In genomic region chr18:48361801-48362200, GRCh38 we compare ENCODE assay signal across 17 cellular contexts. TPM values are rescaled to one million over a fixed set of nuclear protein-coding genes. Genes with fewer than 3 reads are reported as not detected.
A peak's percentile ranks its signal among the peaks of the same experiment; 100 is the strongest.
DNase-seq lines count a peak whose midpoint lies in the region; FAIRE-seq and TF ChIP-seq lines count a peak whose summit lies in the region.
"Had no signal": no experiment of that assay in that cellular context is flagged by ENCODE, and none has a peak within 500 bp of the region (broad histone marks: within the 10 kb centered on the region; RNA-seq: fewer than 3 reads in every experiment).

No MANE protein-coding gene starts in this region.

- CTCF ChIA-PET in mammary epithelial cell (lab: Charles Lee; ENCODE audit: low non-redundant PET), result no interaction called here
- CTCF ChIA-PET in H1 (lab: Charles Lee; ENCODE audit: partially characterized antibody), result interaction anchor here (1.0 to 2.6 kb wide), 2 partner anchors 22 to 67 kb away, joined by 4 to 10 read pairs; no protein-coding TSS in a partner anchor

- H3K27ac ChIP-seq in H9 (ENCODE audit: insufficient read length, low read depth, low read length) (no peak overlapping the region), mammary epithelial cell (ENCODE audit: insufficient read depth, low read depth, low read length) (no peak overlapping the region), H1 (ENCODE audit: low read depth, low read length) (no peak overlapping the region), neuronal stem cell (replicated peaks; ENCODE audit: low read length) (no peak overlapping the region)
- H3K27ac ChIP-seq: C4-2B, GM23248 had no signal

- H2AK5ac ChIP-seq in H9 (ENCODE audit: insufficient read length, low read length), result no peak overlapping the region
- H2AK5ac ChIP-seq in H1 (ENCODE audit: low read depth, low read length), result no peak overlapping the region
- H2AK5ac ChIP-seq in neuronal stem cell (ENCODE audit: low read depth, low read length), result peak overlapping the region; percentile 52

- H3K23ac ChIP-seq in H9 (ENCODE audit: insufficient read length, low read depth, low read length), result no peak overlapping the region
- H3K23ac ChIP-seq in H1 (ENCODE audit: insufficient read length), result no peak overlapping the region
- H3K23ac ChIP-seq in neuronal stem cell (ENCODE audit: low read depth, low read length, poor library complexity), result no peak overlapping the region

- no TSS peak for BruUV-seq in mammary epithelial cell (replicated peaks; lab: Mats Ljungman, UMichigan)

- POLR2A ChIA-PET in H1 (lab: Charles Lee; ENCODE audit: partially characterized antibody), result interaction anchor here (0.8 kb wide), 1 partner anchor 14 kb away, joined by 4 read pairs; no protein-coding TSS in a partner anchor

- H3K4me3 ChIP-seq in mammary epithelial cell (replicated peaks in 1 of 3; ENCODE audit: insufficient read depth in 1 of 3, low read depth in 2 of 3, low read length in 3 of 3) (no peak overlapping the region), H1 (ENCODE audit: extremely low read depth in 1 of 4, insufficient read depth in 2 of 4, low read depth in 3 of 4, low read length in 4 of 4) (no peak overlapping the region), neuronal stem cell (ENCODE audit: low read length in 2 of 2) (no peak overlapping the region)
- H3K4me3 ChIP-seq: GM23248 had no signal

- H3T11ph ChIP-seq in H9 (ENCODE audit: low read length), result no peak overlapping the region

- no peak overlapping the region for H3K14ac ChIP-seq in H9 (ENCODE audit: insufficient read depth, low read length)
- no peak overlapping the region for H3K14ac ChIP-seq in H1 (ENCODE audit: insufficient read length)
- no peak overlapping the region for H3K14ac ChIP-seq in neuronal stem cell (ENCODE audit: low read length)

- peaks cover 8 to 12% of the 10 kb centered on the region in 2 experiments for H3K9me3 Mint-ChIP-seq in H9

- H3K79me2 ChIP-seq in H9 (ENCODE audit: insufficient read depth, low read length) (no peaks in the 10 kb centered on the region), mammary epithelial cell (ENCODE audit: insufficient read depth, low read length) (no peaks in the 10 kb centered on the region), H1 (ENCODE audit: control insufficient read depth in 1 of 2, insufficient read depth in 2 of 2, low read length in 2 of 2) (no peaks in the 10 kb centered on the region)

- no peaks in the 10 kb centered on the region for H3K9me3 ChIP-seq in H9 (ENCODE audit: control insufficient read depth, low read depth, low read length)
- H3K9me3 ChIP-seq in mammary epithelial cell (replicated peaks; ENCODE audit: insufficient read depth, low read length), result peaks cover 6% of the 10 kb centered on the region
- peaks cover 0 to 10% of the 10 kb centered on the region in 2 experiments; a peak in 1 of 4 replicates for H3K9me3 ChIP-seq in H1 (ENCODE audit: insufficient read depth in 2 of 2, low read depth in 1 of 2, low read length in 1 of 2)
- peaks cover 0 to 6% of the 10 kb centered on the region in 2 donors for H3K9me3 ChIP-seq in neuronal stem cell (replicated peaks in 1 of 2; ENCODE audit: control insufficient read depth in 2 of 2, insufficient read depth in 1 of 2, low read depth in 1 of 2, low read length in 2 of 2)
- H3K9me3 ChIP-seq: BE2C had no signal

- TF ChIP-seq EP300 in H1 (IDR thresholded peaks at IDR 0.05; ENCODE audit: borderline replicate concordance in 1 of 2, low read depth in 2 of 2, low read length in 2 of 2), result no peak

- intact Hi-C loops in mammary epithelial cell (cut with micrococcal nuclease), result no loop called here

- peaks cover 4% of the 10 kb centered on the region for H3K27me3 Mint-ChIP-seq in H9 (ENCODE audit: low read depth)

- no peak overlapping the region for H2AFZ ChIP-seq in H9 (ENCODE audit: low read length)
- peak overlapping the region; percentile 41 for H2AFZ ChIP-seq in mammary epithelial cell (ENCODE audit: low read depth, low read length)
- no peak overlapping the region for H2AFZ ChIP-seq in H1 (ENCODE audit: low read length)
- no peak overlapping the region for H2AFZ ChIP-seq in neuronal stem cell (ENCODE audit: low read length)
- H2AFZ ChIP-seq: GM23248 had no signal

- H3K18ac ChIP-seq in H9 (ENCODE audit: insufficient read length, low read depth, low read length) (no peak overlapping the region), H1 (ENCODE audit: extremely low read depth, low read length) (no peak overlapping the region), neuronal stem cell (ENCODE audit: low read length) (peak overlapping the region; percentile 67)

- no peak overlapping the region for H4K91ac ChIP-seq in H9 (ENCODE audit: insufficient read length, low read depth, low read length)
- H4K91ac ChIP-seq in H1 (replicated peaks; ENCODE audit: insufficient read length, low read length), result no peak overlapping the region
- H4K91ac ChIP-seq in neuronal stem cell (ENCODE audit: low read depth, low read length, poor library complexity), result no peak overlapping the region

- no peak overlapping the region for H3K9ac ChIP-seq in H9 (ENCODE audit: extremely low read depth, insufficient read length, low read length)
- H3K9ac ChIP-seq in mammary epithelial cell (ENCODE audit: insufficient read depth, low read length), result no peak overlapping the region
- no peak overlapping the region for H3K9ac ChIP-seq in H1 (replicated peaks in 1 of 4; ENCODE audit: extremely low read depth in 1 of 4, low read depth in 3 of 4, low read length in 3 of 4)
- H3K9ac ChIP-seq in neuronal stem cell (ENCODE audit: low read depth, low read length, poor library complexity), result no peak overlapping the region
- H3K9ac ChIP-seq: GM23248 had no signal

- H2BK20ac ChIP-seq in H9 (ENCODE audit: low read depth, low read length, poor library complexity, severe bottlenecking) (no peak overlapping the region), H1 (ENCODE audit: low read length) (no peak overlapping the region)

- H4K20me1 ChIP-seq in H9 (ENCODE audit: control insufficient read depth, insufficient read depth, insufficient read length) (no peaks in the 10 kb centered on the region), mammary epithelial cell (ENCODE audit: insufficient read depth, low read length) (no peaks in the 10 kb centered on the region), H1 (replicated peaks in 1 of 2; ENCODE audit: control insufficient read depth in 1 of 2, insufficient read depth in 2 of 2, low read length in 2 of 2) (no peaks in the 10 kb centered on the region)

- peaks cover 15 to 22% of the 10 kb centered on the region in 2 experiments for H3K4me1 Mint-ChIP-seq in H9
- H3K4me1 Mint-ChIP-seq: CD4-positive, alpha-beta memory T cell had no signal

- no peak for FAIRE-seq in H1 (lab: Jason Lieb, UNC)
- FAIRE-seq: A204.1, G401.6, GM12891 had no signal

- no peak overlapping the region for H2BK120ac ChIP-seq in H9 (ENCODE audit: low read depth, low read length, poor library complexity, severe bottlenecking)
- no peak overlapping the region for H2BK120ac ChIP-seq in H1 (replicated peaks; ENCODE audit: low read depth, low read length)
- peak overlapping the region; percentile 84 for H2BK120ac ChIP-seq in neuronal stem cell (ENCODE audit: low read depth, low read length)

- H3K23me2 ChIP-seq in H9 (ENCODE audit: insufficient read length, low read depth, low read length, poor library complexity, severe bottlenecking), result no peaks in the 10 kb centered on the region
- H3K23me2 ChIP-seq in H1 (ENCODE audit: low read depth, low read length), result peaks cover 4% of the 10 kb centered on the region; the same call in 1 of the 2 replicates

- no CpG with 5 or more reads among the region's 4 CpGs for WGBS in H9 (ENCODE audit: extremely low coverage, insufficient read length, low lambda C conversion rate)
- 61% methylated on average over 4 of the region's 4 CpGs for WGBS in mammary epithelial cell (ENCODE audit: low coverage, missing lambda C conversion rate)
- WGBS in H1 (ENCODE audit: extremely low coverage in 1 of 2, insufficient coverage in 1 of 2, insufficient read length in 1 of 2, insufficient replicate concordance in 2 of 2, low coverage in 1 of 2, low lambda C conversion rate in 2 of 2, missing lambda C conversion rate in 1 of 2), 2 experiments, result 94% methylated on average over 4 of the region's 4 CpGs; no CpG with 5 or more reads in 1 of the 2 experiments
- no CpG with 5 or more reads among the region's 4 CpGs for WGBS in neuronal stem cell (ENCODE audit: extremely low coverage in 2 of 2, insufficient read length in 2 of 2, insufficient replicate concordance in 1 of 2), 2 donors

- H4K5ac ChIP-seq in H9 (ENCODE audit: insufficient read length, low read depth, low read length) (no peak overlapping the region), H1 (ENCODE audit: insufficient read length, low read depth, low read length) (no peak overlapping the region)

- dilution Hi-C loops in mammary epithelial cell (cut with HindIII; ENCODE audit: low sequenced_read_pairs), result no loop called here

- H3K79me1 ChIP-seq in H9 (ENCODE audit: insufficient read depth, low read depth, low read length, poor library complexity, severe bottlenecking) (no peaks in the 10 kb centered on the region), H1 (ENCODE audit: low read depth, low read length) (no peaks in the 10 kb centered on the region), neuronal stem cell (ENCODE audit: low read depth, low read length) (no peaks in the 10 kb centered on the region)

- no peaks in the 10 kb centered on the region; the same call in 1 of the 2 replicates for H3K4me1 ChIP-seq in H9 (ENCODE audit: insufficient read depth, low read length)
- H3K4me1 ChIP-seq in mammary epithelial cell (ENCODE audit: insufficient read depth, low read length), result peaks cover 14% of the 10 kb centered on the region
- H3K4me1 ChIP-seq in H1 (replicated peaks in 1 of 4; ENCODE audit: control insufficient read depth in 3 of 4, insufficient read depth in 4 of 4, low read length in 3 of 4), result peaks cover 0 to 6% (median 3%) of the 10 kb centered on the region in 4 experiments; a peak in 4 of 7 replicates
- peaks cover 0 to 10% of the 10 kb centered on the region in 2 donors for H3K4me1 ChIP-seq in neuronal stem cell (ENCODE audit: control insufficient read depth in 2 of 2, insufficient read depth in 1 of 2, low read depth in 1 of 2, low read length in 2 of 2)
- H3K4me1 ChIP-seq: BE2C had no signal

- H2BK12ac ChIP-seq in H9 (ENCODE audit: insufficient read length, low read depth, low read length) (no peak overlapping the region), H1 (ENCODE audit: low read depth, low read length) (0 out of 2 replicates have a peak overlapping the region, but pooled peaks have one; percentile 14), neuronal stem cell (ENCODE audit: low read length) (no peak overlapping the region)

- TF ChIP-seq CTCF in H9 (conservative IDR thresholded peaks at IDR 0.05) (no peak), mammary epithelial cell (conservative IDR thresholded peaks at IDR 0.05 in 1 of 2, IDR thresholded peaks at IDR 0.05 in 1 of 2; ENCODE audit: extremely low read depth in 1 of 2, insufficient read depth in 1 of 2, low read depth in 1 of 2, low read length in 2 of 2) (no peak), H1 (IDR thresholded peaks at IDR 0.05; ENCODE audit: control extremely low read depth in 1 of 3, insufficient read depth in 1 of 3, low read depth in 1 of 3, low read length in 3 of 3) (no peak)

- no peak for TF ChIP-seq RAD21 in H1 (IDR thresholded peaks at IDR 0.05 in 1 of 2, conservative IDR thresholded peaks at IDR 0.05 in 1 of 2; ENCODE audit: low read depth in 2 of 2, low read length in 2 of 2)

- H2BK5ac ChIP-seq in H9 (ENCODE audit: insufficient read length, low read length), result no peak overlapping the region
- H2BK5ac ChIP-seq in H1 (ENCODE audit: low read depth, low read length), result no peak overlapping the region
- no peak overlapping the region for H2BK5ac ChIP-seq in neuronal stem cell (ENCODE audit: low read length)

- no peak overlapping the region for H3K27ac Mint-ChIP-seq in H9
- H3K27ac Mint-ChIP-seq: CD4-positive, alpha-beta memory T cell had no signal

- H3K4me2 ChIP-seq in H9 (ENCODE audit: insufficient read depth, insufficient read length, low read length) (no peak overlapping the region), mammary epithelial cell (ENCODE audit: insufficient read depth, low read depth, low read length) (no peak overlapping the region), H1 (ENCODE audit: insufficient read depth in 1 of 2, low read depth in 2 of 2, low read length in 2 of 2) (no peak overlapping the region), neuronal stem cell (ENCODE audit: insufficient read depth, low read length, poor library complexity, severe bottlenecking) (no peak overlapping the region)

- H3K36me3 Mint-ChIP-seq in H9 (ENCODE audit: insufficient read depth in 1 of 3, low read depth in 3 of 3), result peaks cover 1 to 18% (median 5%) of the 10 kb centered on the region in 3 experiments; a peak in 5 of 7 replicates
- H3K36me3 Mint-ChIP-seq: CD4-positive, alpha-beta memory T cell had no signal

- H3K4me3 Mint-ChIP-seq in H9, result no peak overlapping the region
- H3K4me3 Mint-ChIP-seq: CD4-positive, alpha-beta memory T cell had no signal

- no peak overlapping the region for H3K4ac ChIP-seq in H9 (ENCODE audit: low read depth, low read length)
- no peak overlapping the region for H3K4ac ChIP-seq in H1 (replicated peaks; ENCODE audit: insufficient read length, low read depth, low read length)
- H3K4ac ChIP-seq in neuronal stem cell (ENCODE audit: low read length), result no peak overlapping the region

- no peak overlapping the region for H3K56ac ChIP-seq in H9 (ENCODE audit: insufficient read length, low read depth, low read length)
- no peak overlapping the region for H3K56ac ChIP-seq in H1 (replicated peaks; ENCODE audit: insufficient read length, low read depth, low read length)

- H3K36me3 ChIP-seq in mammary epithelial cell (ENCODE audit: insufficient read depth, low read length) (no peaks in the 10 kb centered on the region), H1 (ENCODE audit: control insufficient read depth in 2 of 4, insufficient read depth in 4 of 4, low read length in 3 of 4) (no peaks in the 10 kb centered on the region), neuronal stem cell (replicated peaks in 1 of 2; ENCODE audit: control insufficient read depth in 2 of 2, insufficient read depth in 2 of 2, low read length in 2 of 2) (no peaks in the 10 kb centered on the region)
- H3K36me3 ChIP-seq: BE2C had no signal

- TF ChIP-seq POLR2A in H1 (IDR thresholded peaks at IDR 0.05; ENCODE audit: control extremely low read depth in 1 of 2, low read depth in 2 of 2, low read length in 2 of 2), result no peak

- H4K8ac ChIP-seq in H9 (replicated peaks; ENCODE audit: insufficient read length, low read depth, low read length), result no peak overlapping the region
- H4K8ac ChIP-seq in H1 (ENCODE audit: extremely low read depth, insufficient read depth, low read length), result no peak overlapping the region
- no peak overlapping the region for H4K8ac ChIP-seq in neuronal stem cell (ENCODE audit: low read depth, low read length)

- H2BK15ac ChIP-seq in H9 (ENCODE audit: low read depth, low read length), result no peak overlapping the region
- 0 out of 2 replicates have a peak overlapping the region, but pooled peaks have one; percentile 29 for H2BK15ac ChIP-seq in H1 (ENCODE audit: low read length)
- H2BK15ac ChIP-seq in neuronal stem cell (ENCODE audit: low read length), result no peak overlapping the region

- peak; percentile 14 for DNase-seq in H9
- no peak for DNase-seq in mammary epithelial cell
- no peak for DNase-seq in H1 (ENCODE audit: low read depth in 1 of 2, low spot score in 2 of 2)
- no peak for DNase-seq in neuronal stem cell (ENCODE audit: low spot score)
- no peak for DNase-seq in DMS79 (lab: John Stamatoyannopoulos, UW)
- DNase-seq in NCI-H2029 (lab: John Stamatoyannopoulos, UW), result no peak
- DNase-seq in NCI-H82 treated with DMSO at 0.1 percent for 48 hours (lab: John Stamatoyannopoulos, UW; ENCODE audit: unreplicated experiment), result no peak
- DNase-seq: BE2C; CD4-positive, alpha-beta memory T cell; DMS79 treated with DMSO at 0.1 percent for 48 hours; EL; GM23248; H7 had no signal

- in situ Hi-C loops in mammary epithelial cell (cut with MboI; ENCODE audit: low sequenced_read_pairs in 2 of 2), result no loop called here

- H3K27me3 ChIP-seq in H9 (ENCODE audit: insufficient read depth, low read length) (no peaks in the 10 kb centered on the region), mammary epithelial cell (ENCODE audit: insufficient read depth, low read length) (no peaks in the 10 kb centered on the region), H1 (replicated peaks in 1 of 4; ENCODE audit: control insufficient read depth in 3 of 4, extremely low read depth in 1 of 4, insufficient read depth in 3 of 4, low read length in 3 of 4) (peaks cover 0 to 2% (median 0%) of the 10 kb centered on the region in 4 experiments; a peak in 1 of 7 replicates), neuronal stem cell (ENCODE audit: control insufficient read depth in 3 of 3, insufficient read depth in 3 of 3, low read depth in 1 of 3, low read length in 3 of 3) (no peaks in the 10 kb centered on the region)
- H3K27me3 ChIP-seq: BE2C had no signal

RNA-seq across cellular contexts. Expression of gene ZBTB7C, which starts 47.4 kb away (rescaled TPM):
- total RNA-seq in H9 (2021) (0.33 and 0.39 TPM in 2 replicates), mammary epithelial cell (1 to 10 TPM; 3.4 to 4.2 TPM)
- polyA plus RNA-seq in mammary epithelial cell (2.4 TPM), H1 (2011; rRNA removed) (0.15 and 0.17 TPM in 2 replicates)
- polyA minus RNA-seq in mammary epithelial cell, result 5.3 TPM
- 0.23 and 0.45 TPM in 2 replicates for total RNA-seq in H1 (2021; fragmentation: NEBNext Ultra II Directional; extraction: Animal tissue kit (Norgen Biotek cat#: 25700))
- 0.13 TPM for polyA plus RNA-seq in H1 (2011; cell fraction: cytosol; rRNA removed)
- polyA plus RNA-seq in H1 (2011; cell fraction: nucleus; rRNA removed), result 0.11 TPM
- 0.14 to 0.25 TPM (median 0.19 TPM) in 4 replicates for polyA plus RNA-seq in H1 (2012, experiment 1 of 2)
- polyA plus RNA-seq in H1 (2012, experiment 2 of 2), result 0.18 TPM
- 0.08 TPM for polyA plus RNA-seq in H1 (2013, experiment 1 of 2)
- polyA plus RNA-seq in H1 (2013, experiment 2 of 2), result 0.24 TPM
- 0.03 and 0.05 TPM in 2 replicates for polyA minus RNA-seq in H1 (2011; rRNA and poly(A)+ RNA removed)
- polyA minus RNA-seq in H1 (2011; cell fraction: cytosol; rRNA and poly(A)+ RNA removed), result not detected
- polyA minus RNA-seq in H1 (2011; cell fraction: nucleus; rRNA and poly(A)+ RNA removed), result 0.60 TPM
- polyA plus RNA-seq in neuronal stem cell (2013, experiment 1 of 2), result 2.0 TPM
- 1.9 TPM for polyA plus RNA-seq in neuronal stem cell (2013, experiment 2 of 2)
- total RNA-seq: CD4-positive, alpha-beta memory T cell; GM23248 had no signal
- polyA plus RNA-seq: GM23248 had no signal
